Comparison of ENCODE assay signal across 19 cellular contexts in genomic region chr2:127256866-127257265, GRCh38. TPM values are rescaled to one million over a fixed set of nuclear protein-coding genes. Genes with fewer than 3 reads are reported as not detected.
DNase-seq lines count a peak whose midpoint lies in the region; ATAC-seq and TF ChIP-seq lines count a peak whose summit lies in the region.
"Had no signal": no experiment of that assay in that cellular context is flagged by ENCODE, and none has a peak within 500 bp of the region (broad histone marks: within the 10 kb centered on the region; RNA-seq: fewer than 3 reads in every experiment).

No MANE protein-coding gene starts in this region.

- H3K79me2 ChIP-seq in PC-9 (ENCODE audit: low read depth) = no peaks in the 10 kb centered on the region
- H3K79me2 ChIP-seq in trophoblast cell (ENCODE audit: control insufficient read depth, insufficient read depth, low read length, poor library complexity) = no peaks in the 10 kb centered on the region

- peak overlapping the region; percentile 21 for H3K27ac Mint-ChIP-seq in stimulated activated naive CD8-positive, alpha-beta T cell treated with anti-CD3 and anti-CD28 coated beads, Interleukin-15, Interleukin-2, amounts not matched to agents 100 ng/mL and 50 ng/mL, for 24 hours
- no peak overlapping the region for H3K27ac Mint-ChIP-seq in stimulated activated naive CD8-positive, alpha-beta T cell treated with anti-CD3 and anti-CD28 coated beads, Interleukin-15, amount 100 ng/mL, for 72 hours
- H3K27ac Mint-ChIP-seq in nephron progenitor cell = peak overlapping the region; percentile 87
- H3K27ac Mint-ChIP-seq: GM23338 had no signal

- no peak for TF ChIP-seq CTCF in PC-9 (conservative IDR thresholded peaks at IDR 0.05)
- TF ChIP-seq CTCF in nephron progenitor cell (IDR thresholded peaks at IDR 0.05) = no peak
- TF ChIP-seq CTCF in stomach (IDR thresholded peaks at IDR 0.05) = no peak

- H3K27me3 ChIP-seq in PC-9 (ENCODE audit: insufficient read depth, low read depth) = no peaks in the 10 kb centered on the region
- H3K27me3 ChIP-seq in stomach = no peaks in the 10 kb centered on the region
- H3K27me3 ChIP-seq in trophoblast cell (ENCODE audit: insufficient read depth, low read length) = no peaks in the 10 kb centered on the region

- H3K9ac ChIP-seq in trophoblast cell (ENCODE audit: low read length) = no peak overlapping the region

- BruUV-seq in PC-9 (replicated peaks; lab: Mats Ljungman, UMichigan) = no TSS peak

- ATAC-seq in stimulated activated naive CD8-positive, alpha-beta T cell treated with anti-CD3 and anti-CD28 coated beads, Interleukin-15, amount 100 ng/mL, for 72 hours = no peak
- ATAC-seq: GM23338 had no signal

- no peaks in the 10 kb centered on the region for H3K9me3 ChIP-seq in PC-9 (ENCODE audit: insufficient read depth, low read depth)
- H3K9me3 ChIP-seq in stomach = no peaks in the 10 kb centered on the region
- H3K9me3 ChIP-seq in trophoblast cell (ENCODE audit: insufficient read depth, low read depth, low read length) = peaks cover 6% of the 10 kb centered on the region

- H3F3A ChIP-seq in PC-9 (ENCODE audit: insufficient read depth, low read depth) = peaks cover 14% of the 10 kb centered on the region; the same call in 1 of the 2 replicates

- no peak overlapping the region for H4K91ac ChIP-seq in trophoblast cell (ENCODE audit: low read depth, low read length)

- no peaks in the 10 kb centered on the region; the same call in 1 of the 2 replicates for H4K20me1 ChIP-seq in PC-9 (ENCODE audit: insufficient read depth)

- no peak overlapping the region for H2AK5ac ChIP-seq in trophoblast cell (ENCODE audit: low read length)

- H2BK12ac ChIP-seq in trophoblast cell (ENCODE audit: low read length) = no peak overlapping the region

- no peak overlapping the region for H3K4me3 ChIP-seq in PC-9
- no peak overlapping the region for H3K4me3 ChIP-seq in stomach
- no peak overlapping the region for H3K4me3 ChIP-seq in trophoblast cell (ENCODE audit: low read depth, low read length)
- H3K4me3 ChIP-seq: GM23338 had no signal

- H2AFZ ChIP-seq in PC-9 (no peak overlapping the region), trophoblast cell (ENCODE audit: insufficient read depth, low read length, poor library complexity) (no peak overlapping the region)
- H2AFZ ChIP-seq: GM23338 had no signal

- no peak for DNase-seq in stimulated activated naive CD8-positive, alpha-beta T cell treated with anti-CD3 and anti-CD28 coated beads, Interleukin-15, amount 100 ng/mL, for 72 hours
- DNase-seq in PC-9 = no peak
- no peak for DNase-seq in nephron progenitor cell
- DNase-seq in stomach = no peak
- no peak for DNase-seq in SK-N-DZ (ENCODE audit: low spot score)
- no peak for DNase-seq in trophoblast cell
- DNase-seq: AML-193, COR-L47, DMS 273 treated with DMSO at 0.1 percent for 48 hours, HCEC 1CT, NCI-H1694 treated with DMSO at 0.1 percent for 48 hours, NCI-H748 treated with DMSO at 0.1 percent for 48 hours, OCI-M1, SIG-M5 had no signal

- no peaks in the 10 kb centered on the region for H3K79me1 ChIP-seq in trophoblast cell (ENCODE audit: low read length)

- no peaks in the 10 kb centered on the region for H3K9me3 Mint-ChIP-seq in stimulated activated naive CD8-positive, alpha-beta T cell treated with anti-CD3 and anti-CD28 coated beads, Interleukin-15, Interleukin-2, amounts not matched to agents 100 ng/mL and 50 ng/mL, for 24 hours
- no peaks in the 10 kb centered on the region for H3K9me3 Mint-ChIP-seq in stimulated activated naive CD8-positive, alpha-beta T cell treated with anti-CD3 and anti-CD28 coated beads, Interleukin-15, amount 100 ng/mL, for 72 hours
- no peaks in the 10 kb centered on the region for H3K9me3 Mint-ChIP-seq in nephron progenitor cell
- H3K9me3 Mint-ChIP-seq: GM23338 had no signal

- no peak for TF ChIP-seq POLR2A in stomach (IDR thresholded peaks at IDR 0.05)

- no peak overlapping the region for H3K23ac ChIP-seq in trophoblast cell (ENCODE audit: low read length)

- H3K4me1 Mint-ChIP-seq in stimulated activated naive CD8-positive, alpha-beta T cell treated with anti-CD3 and anti-CD28 coated beads, Interleukin-15, Interleukin-2, amounts not matched to agents 100 ng/mL and 50 ng/mL, for 24 hours (ENCODE audit: low read depth) = no peaks in the 10 kb centered on the region
- H3K4me1 Mint-ChIP-seq in stimulated activated naive CD8-positive, alpha-beta T cell treated with anti-CD3 and anti-CD28 coated beads, Interleukin-15, amount 100 ng/mL, for 72 hours = peaks cover 6% of the 10 kb centered on the region
- peaks cover 12% of the 10 kb centered on the region for H3K4me1 Mint-ChIP-seq in nephron progenitor cell
- H3K4me1 Mint-ChIP-seq: GM23338 had no signal

- no peaks in the 10 kb centered on the region for H3K27me3 Mint-ChIP-seq in stimulated activated naive CD8-positive, alpha-beta T cell treated with anti-CD3 and anti-CD28 coated beads, Interleukin-15, Interleukin-2, amounts not matched to agents 100 ng/mL and 50 ng/mL, for 24 hours
- H3K27me3 Mint-ChIP-seq in stimulated activated naive CD8-positive, alpha-beta T cell treated with anti-CD3 and anti-CD28 coated beads, Interleukin-15, amount 100 ng/mL, for 72 hours = no peaks in the 10 kb centered on the region
- peaks cover 2% of the 10 kb centered on the region for H3K27me3 Mint-ChIP-seq in nephron progenitor cell (ENCODE audit: low read depth, poor library complexity)

- no peaks in the 10 kb centered on the region for H3K9me2 ChIP-seq in PC-9 (ENCODE audit: insufficient read depth)

- no peak overlapping the region for H3K14ac ChIP-seq in trophoblast cell (ENCODE audit: low read length)

- peaks cover 68% of the 10 kb centered on the region for H3K36me3 Mint-ChIP-seq in stimulated activated naive CD8-positive, alpha-beta T cell treated with anti-CD3 and anti-CD28 coated beads, Interleukin-15, Interleukin-2, amounts not matched to agents 100 ng/mL and 50 ng/mL, for 24 hours (ENCODE audit: low read depth)
- peaks cover 69% of the 10 kb centered on the region for H3K36me3 Mint-ChIP-seq in nephron progenitor cell (ENCODE audit: low read depth)

- H3K27ac ChIP-seq in PC-9 (peak overlapping the region; percentile 7; the same call in 1 of the 2 replicates), stomach (no peak overlapping the region), trophoblast cell (ENCODE audit: low read depth, low read length) (no peak overlapping the region)
- H3K27ac ChIP-seq: C4-2B, RWPE1 had no signal

- intact Hi-C loops in PC-9 (cut with micrococcal nuclease; ENCODE audit: unreplicated experiment) (no loop called here), stomach (cut with DNase I; ENCODE audit: low total_unique reads) (no loop called here)

- no peak overlapping the region for H3K4me2 ChIP-seq in PC-9
- no peak overlapping the region for H3K4me2 ChIP-seq in trophoblast cell (ENCODE audit: low read length)
- H3K4me2 ChIP-seq: GM23338 had no signal

- WGBS in stomach, 5 donors = 74 to 87% (median 81%) methylated on average over 8 of the region's 8 CpGs
- WGBS in trophoblast cell (ENCODE audit: extremely low coverage, insufficient coverage, insufficient read length) = no CpG with 5 or more reads among the region's 8 CpGs

- H4K8ac ChIP-seq in trophoblast cell (ENCODE audit: low read depth, low read length) = no peak overlapping the region

- no peak for TF ChIP-seq EP300 in stomach (IDR thresholded peaks at IDR 0.05)

- CTCF ChIA-PET in PC-9 (lab: Charles Lee) = no interaction called here

- no peak overlapping the region for H3K4ac ChIP-seq in trophoblast cell (ENCODE audit: low read depth, low read length)

- H3K36me3 ChIP-seq in PC-9 (ENCODE audit: low read depth) (peaks cover 25% of the 10 kb centered on the region; the same call in 1 of the 2 replicates), stomach (peaks cover 36 to 65% (median 63%) of the 10 kb centered on the region in 4 donors), trophoblast cell (ENCODE audit: control insufficient read depth in 1 of 2, insufficient read depth in 2 of 2, low read length in 2 of 2) (peaks cover 22 to 38% of the 10 kb centered on the region in 2 experiments)

- no peak overlapping the region for H4K12ac ChIP-seq in trophoblast cell (ENCODE audit: low read depth, low read length)

- no peak overlapping the region for H3K18ac ChIP-seq in trophoblast cell (ENCODE audit: low read length)

- POLR2A ChIA-PET in PC-9 (lab: Charles Lee; ENCODE audit: unreplicated experiment) = no interaction called here

- no peak overlapping the region for H3K4me3 Mint-ChIP-seq in stimulated activated naive CD8-positive, alpha-beta T cell treated with anti-CD3 and anti-CD28 coated beads, Interleukin-15, Interleukin-2, amounts not matched to agents 100 ng/mL and 50 ng/mL, for 24 hours
- no peak overlapping the region for H3K4me3 Mint-ChIP-seq in stimulated activated naive CD8-positive, alpha-beta T cell treated with anti-CD3 and anti-CD28 coated beads, Interleukin-15, amount 100 ng/mL, for 72 hours
- no peak overlapping the region for H3K4me3 Mint-ChIP-seq in nephron progenitor cell
- H3K4me3 Mint-ChIP-seq: GM23338 had no signal

- H2BK5ac ChIP-seq in trophoblast cell (ENCODE audit: low read depth, low read length, poor library complexity) = no peak overlapping the region

- no peak overlapping the region for H2BK120ac ChIP-seq in trophoblast cell (ENCODE audit: insufficient read depth, low read length, poor library complexity)

- no peaks in the 10 kb centered on the region; the same call in 1 of the 2 replicates for H3K4me1 ChIP-seq in PC-9 (replicated peaks; ENCODE audit: insufficient read depth)
- no peaks in the 10 kb centered on the region for H3K4me1 ChIP-seq in stomach
- H3K4me1 ChIP-seq in trophoblast cell (ENCODE audit: control insufficient read depth in 1 of 2, insufficient read depth in 2 of 2, low read length in 2 of 2) = peaks cover 0 to 6% of the 10 kb centered on the region in 2 experiments

RNA-seq across cellular contexts. Expression of gene CYP27C1, which starts 36.8 kb away (rescaled TPM):
- 0.94 and 1.6 TPM in 2 replicates for total RNA-seq in PC-9 (2021)
- 1 to 10 TPM in 1 of 5 donors, not detected in 4; 3.5 TPM for total RNA-seq in stomach
- under 1 TPM; 0.25 to 0.50 (median 0.31) TPM for polyA plus RNA-seq in stomach
- 2.1 and 2.3 TPM in 2 replicates for polyA plus RNA-seq in SK-N-DZ (2014; cell fraction: cytosol; rRNA removed)
- 1.3 and 1.7 TPM in 2 replicates for polyA plus RNA-seq in SK-N-DZ (2014; cell fraction: nucleus; rRNA removed)
- polyA plus RNA-seq in trophoblast cell (2013) = 0.79 and 1.0 TPM in 2 replicates
- total RNA-seq: NCI-H460 had no signal

RNA-seq across cellular contexts. Expression of gene ERCC3, which starts 37.1 kb away (rescaled TPM):
- total RNA-seq in PC-9 (2021) (70.3 and 73.2 TPM in 2 replicates), stomach (100 to 1,000 TPM in 1 of 5 donors, 10 to 100 TPM in 4; 16.5 to 103 (median 47.0) TPM)
- 10 to 100 TPM; 18.8 to 22.2 (median 21.1) TPM for polyA plus RNA-seq in stomach
- polyA plus RNA-seq in SK-N-DZ (2014; cell fraction: cytosol; rRNA removed) = 61.3 and 64.7 TPM in 2 replicates
- polyA plus RNA-seq in SK-N-DZ (2014; cell fraction: nucleus; rRNA removed) = 160 and 243 TPM in 2 replicates
- 25.4 and 25.5 TPM in 2 replicates for polyA plus RNA-seq in trophoblast cell (2013)

Comparison
In these comparisons a context has a peak if more than half of its experiments do, and no peak if none do; other contexts are left out.
1. H3K27ac Mint-ChIP-seq: peak in stimulated activated naive CD8-positive, alpha-beta T cell treated with anti-CD3 and anti-CD28 coated beads, Interleukin-15, Interleukin-2, amounts not matched to agents 100 ng/mL and 50 ng/mL, for 24 hours (single experiment) and nephron progenitor cell (single experiment); none in stimulated activated naive CD8-positive, alpha-beta T cell treated with anti-CD3 and anti-CD28 coated beads, Interleukin-15, amount 100 ng/mL, for 72 hours (0 of 2).